ENCODE assay signal across 11 cellular contexts in genomic region chr9:130461731-130462130, GRCh38.
"Had no signal": no experiment of that assay in that cellular context is flagged by ENCODE, and none has a peak within 500 bp of the region (broad histone marks: within the 10 kb centered on the region; RNA-seq: fewer than 3 reads in every experiment).

No MANE protein-coding gene starts in this region.

- H3K27me3 ChIP-seq: esophagus muscularis mucosa, gastrocnemius medialis, pancreas, thyroid gland, upper lobe of left lung, uterus had no signal

- H3K9me3 ChIP-seq: esophagus muscularis mucosa, gastrocnemius medialis, heart right ventricle, mucosa of descending colon, pancreas, suprapubic skin, thyroid gland, upper lobe of left lung, uterus had no signal

- H3K36me3 ChIP-seq: gastrocnemius medialis, pancreas, uterus had no signal

- H3K4me2 ChIP-seq: smooth muscle cell had no signal

- H3K4me1 ChIP-seq: gastrocnemius medialis, pancreas, suprapubic skin, thyroid gland, uterus had no signal

- H3K4me3 ChIP-seq: esophagus muscularis mucosa, gastrocnemius medialis, heart right ventricle, mucosa of descending colon, pancreas, smooth muscle cell, suprapubic skin, thyroid gland, upper lobe of left lung, uterus had no signal

- H3K27ac ChIP-seq: epithelial cell of prostate, esophagus muscularis mucosa, gastrocnemius medialis, heart right ventricle, pancreas, suprapubic skin, thyroid gland, upper lobe of left lung, uterus had no signal
